Comparison of ENCODE assay signal across 8 cellular contexts in the genomic region with DNA sequence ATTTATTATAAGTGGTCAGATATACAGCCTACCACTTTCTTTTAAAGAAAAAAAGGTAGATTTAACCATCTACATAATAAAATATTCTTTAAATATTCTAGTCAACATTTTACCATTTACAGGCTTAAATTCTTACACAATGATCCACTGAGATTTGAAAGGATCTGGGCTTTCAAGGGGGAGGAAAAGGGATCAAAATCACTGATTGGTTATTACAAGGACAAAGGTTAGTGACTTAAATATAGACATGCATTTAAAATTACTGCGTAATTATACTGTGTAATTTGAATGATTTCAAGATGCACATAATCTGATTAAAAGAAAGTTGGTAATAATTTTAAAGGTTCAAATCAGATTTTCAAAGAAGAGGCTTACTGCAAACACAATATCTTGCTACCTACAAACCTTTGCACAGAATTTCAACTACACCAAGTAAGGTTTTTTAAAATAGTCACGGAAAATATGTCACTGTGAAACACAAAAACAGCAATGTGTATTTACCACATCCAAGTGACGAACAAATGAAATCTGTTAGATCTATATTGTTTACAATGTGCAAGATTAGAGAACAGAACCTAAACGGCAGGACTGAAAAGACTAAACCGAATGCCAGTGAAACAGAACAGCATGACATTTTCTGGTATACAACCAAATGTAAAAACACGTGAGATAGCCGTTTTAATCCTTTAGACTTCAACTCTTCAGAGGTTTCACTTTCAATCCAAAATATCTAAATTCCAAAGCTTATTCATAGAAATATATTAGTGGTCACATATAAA. TPM values are rescaled to one million over a fixed set of nuclear protein-coding genes. Genes with fewer than 3 reads are reported as not detected.
A peak's percentile ranks its signal among the peaks of the same experiment; 100 is the strongest.
DNase-seq lines count a peak whose midpoint lies in the region; ATAC-seq and TF ChIP-seq lines count a peak whose summit lies in the region.

No MANE protein-coding gene starts in this region.

- H3K27me3 ChIP-seq in OCI-LY3 (ENCODE audit: low read depth, low read length) (no peaks in the 10 kb centered on the region), thoracic aorta (replicated peaks; ENCODE audit: insufficient read depth) (no peaks in the 10 kb centered on the region)

- H3K27ac ChIP-seq in OCI-LY3 (ENCODE audit: low read length) = no peak overlapping the region
- peak overlapping the region in 1 of 2 donors; percentile 6 for H3K27ac ChIP-seq in thoracic aorta

- peaks cover 58% of the 10 kb centered on the region for H4K20me1 ChIP-seq in OCI-LY3 (ENCODE audit: insufficient read depth, low read length)

- peak overlapping the region; percentile 84 for H3K4me2 ChIP-seq in OCI-LY3 (ENCODE audit: low read length)

- TF ChIP-seq CTCF in OCI-LY3 (IDR thresholded peaks at IDR 0.05; ENCODE audit: low read depth, low read length) (no peak), fibroblast of villous mesenchyme (IDR thresholded peaks at IDR 0.05; ENCODE audit: insufficient read depth, low read depth, low read length) (no peak), thoracic aorta (IDR thresholded peaks at IDR 0.05) (no peak)

- H3K4me1 Mint-ChIP-seq in activated CD4-positive, alpha-beta T cell treated with anti-CD3 and anti-CD28 coated beads, Interleukin-2, amount 10 ng/mL, durations not matched to agents 24 days and 14 days = peaks cover 38% of the 10 kb centered on the region

- H3K36me3 ChIP-seq in OCI-LY3 (replicated peaks; ENCODE audit: low read depth, low read length) (no peaks in the 10 kb centered on the region), thoracic aorta (no peaks in the 10 kb centered on the region)

- peak overlapping the region; percentile 27 for H3K9ac ChIP-seq in OCI-LY3 (ENCODE audit: low read length)

- no peaks in the 10 kb centered on the region for H3K36me3 Mint-ChIP-seq in activated CD4-positive, alpha-beta T cell treated with anti-CD3 and anti-CD28 coated beads, Interleukin-2, amount 10 ng/mL, durations not matched to agents 24 days and 14 days (ENCODE audit: low read depth)

- ATAC-seq in thoracic aorta (ENCODE audit: insufficient number of reproducible peaks, low FRiP score, low read depth) = no peak

- no peak for DNase-seq in activated CD4-positive, alpha-beta T cell treated with anti-CD3 and anti-CD28 coated beads, Interleukin-2, amount 10 ng/mL, durations not matched to agents 24 days and 14 days
- no peak for DNase-seq in activated CD4-positive, alpha-beta T cell treated with anti-CD3 and anti-CD28 coated beads for 1 hour
- DNase-seq in fibroblast of villous mesenchyme (ENCODE audit: low read depth) (peak; percentile 36), thoracic aorta (ENCODE audit: low spot score) (no peak), putamen (ENCODE audit: low spot score) (no peak), middle frontal gyrus (ENCODE audit: extremely low spot score, low spot score) (no peak), ureter (ENCODE audit: low spot score) (no peak)

- H3K79me2 ChIP-seq in OCI-LY3 (ENCODE audit: low read length) = peaks cover 63% of the 10 kb centered on the region

- H3K27ac Mint-ChIP-seq in activated CD4-positive, alpha-beta T cell treated with anti-CD3 and anti-CD28 coated beads, Interleukin-2, amount 10 ng/mL, durations not matched to agents 24 days and 14 days = peak overlapping the region; percentile 64

- H3K4me3 Mint-ChIP-seq in activated CD4-positive, alpha-beta T cell treated with anti-CD3 and anti-CD28 coated beads, Interleukin-2, amount 10 ng/mL, durations not matched to agents 24 days and 14 days = peak overlapping the region; percentile 88

- H3K4me3 ChIP-seq in OCI-LY3 (ENCODE audit: low read length) (peak overlapping the region; percentile 71), fibroblast of villous mesenchyme (ENCODE audit: low read depth, low read length) (peak overlapping the region; percentile 46), thoracic aorta (peak overlapping the region; percentile 62)

- H3K27me3 Mint-ChIP-seq in activated CD4-positive, alpha-beta T cell treated with anti-CD3 and anti-CD28 coated beads, Interleukin-2, amount 10 ng/mL, durations not matched to agents 24 days and 14 days = no peaks in the 10 kb centered on the region

- H3K4me1 ChIP-seq in OCI-LY3 (ENCODE audit: low read length) (peaks cover 30% of the 10 kb centered on the region), thoracic aorta (ENCODE audit: control insufficient read depth in 1 of 2, low read depth in 2 of 2) (peaks cover 70 to 97% of the 10 kb centered on the region in 2 donors)

- H3K9me3 ChIP-seq in OCI-LY3 (ENCODE audit: insufficient read depth, low read length) (no peaks in the 10 kb centered on the region), thoracic aorta (no peaks in the 10 kb centered on the region)

- intact Hi-C loops in activated CD4-positive, alpha-beta T cell treated with anti-CD3 and anti-CD28 coated beads, Interleukin-2, amount 10 ng/mL, durations not matched to agents 24 days and 14 days (cut with micrococcal nuclease) = loop anchor here (2.0 to 10.0 kb wide), 2 partner anchors 39 to 245 kb away; no protein-coding TSS in a partner anchor

- no peak overlapping the region for H2AFZ ChIP-seq in OCI-LY3 (ENCODE audit: low read depth, low read length)

- no peaks in the 10 kb centered on the region for H3K9me3 Mint-ChIP-seq in activated CD4-positive, alpha-beta T cell treated with anti-CD3 and anti-CD28 coated beads, Interleukin-2, amount 10 ng/mL, durations not matched to agents 24 days and 14 days

RNA-seq across cellular contexts. Expression of a gene that starts 40.8 kb away (rescaled TPM):
- 86.9 and 90.1 TPM in 2 replicates for total RNA-seq in activated CD4-positive, alpha-beta T cell treated with anti-CD3 and anti-CD28 coated beads, Interleukin-2, amount 10 ng/mL, durations not matched to agents 24 days and 14 days
- total RNA-seq in fibroblast of villous mesenchyme (262 and 280 TPM in 2 replicates), thoracic aorta (100 to 1,000 TPM; 253 to 331 TPM), ureter (337 TPM)
